1 cellular context compared by ENCODE assay signal in the genomic region with DNA sequence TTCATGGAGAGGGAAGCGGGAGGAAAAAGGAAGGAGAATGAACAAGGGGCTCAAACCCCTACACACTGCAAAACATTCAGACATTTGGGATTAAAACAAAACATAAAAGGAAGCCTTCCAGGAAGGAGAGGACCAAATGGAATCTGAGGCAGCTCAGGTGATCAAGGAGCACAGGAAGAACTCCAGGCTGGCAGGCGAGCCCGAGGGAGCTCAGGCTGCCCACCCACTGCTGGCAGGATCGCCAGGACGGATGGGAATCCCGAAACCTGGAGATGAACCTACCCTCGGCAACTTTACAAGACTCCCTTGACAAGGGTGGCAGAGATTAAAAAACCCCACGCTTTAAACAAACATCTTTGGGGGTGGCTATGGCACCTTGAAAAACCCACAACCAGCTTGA.
TF ChIP-seq lines count a peak whose summit lies in the region.

No MANE protein-coding gene starts in this region.

TF ChIP-seq in HepG2, 621 proteins besides CTCF, POLR2A, EP300 and RAD21:
- TF ChIP-seq, protein P1, sequence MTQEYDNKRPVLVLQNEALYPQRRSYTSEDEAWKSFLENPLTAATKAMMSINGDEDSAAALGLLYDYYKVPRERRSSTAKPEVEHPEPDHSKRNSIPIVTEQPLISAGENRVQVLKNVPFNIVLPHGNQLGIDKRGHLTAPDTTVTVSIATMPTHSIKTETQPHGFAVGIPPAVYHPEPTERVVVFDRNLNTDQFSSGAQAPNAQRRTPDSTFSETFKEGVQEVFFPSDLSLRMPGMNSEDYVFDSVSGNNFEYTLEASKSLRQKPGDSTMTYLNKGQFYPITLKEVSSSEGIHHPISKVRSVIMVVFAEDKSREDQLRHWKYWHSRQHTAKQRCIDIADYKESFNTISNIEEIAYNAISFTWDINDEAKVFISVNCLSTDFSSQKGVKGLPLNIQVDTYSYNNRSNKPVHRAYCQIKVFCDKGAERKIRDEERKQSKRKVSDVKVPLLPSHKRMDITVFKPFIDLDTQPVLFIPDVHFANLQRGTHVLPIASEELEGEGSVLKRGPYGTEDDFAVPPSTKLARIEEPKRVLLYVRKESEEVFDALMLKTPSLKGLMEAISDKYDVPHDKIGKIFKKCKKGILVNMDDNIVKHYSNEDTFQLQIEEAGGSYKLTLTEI (CRISPR knock-in tag; conservative IDR thresholded peaks at IDR 0.05): no peak
- TF ChIP-seq ZNF619 (CRISPR knock-in tag; IDR thresholded peaks at IDR 0.05) (no peak), TCF7 (IDR thresholded peaks at IDR 0.05; ENCODE audit: low read depth) (no peak), ELF3 (CRISPR knock-in tag; IDR thresholded peaks at IDR 0.05) (no peak), REXO4 (CRISPR knock-in tag; IDR thresholded peaks at IDR 0.05; ENCODE audit: borderline replicate concordance) (no peak), KMT2B (CRISPR knock-in tag; IDR thresholded peaks at IDR 0.05) (no peak), HIVEP1 (CRISPR knock-in tag; IDR thresholded peaks at IDR 0.05) (no peak), BRCA1 (CRISPR knock-in tag; IDR thresholded peaks at IDR 0.05) (no peak), HOXD1 (CRISPR knock-in tag; IDR thresholded peaks at IDR 0.05) (no peak), ZNF30 (CRISPR knock-in tag; IDR thresholded peaks at IDR 0.05) (no peak), ASH2L (IDR thresholded peaks at IDR 0.05; ENCODE audit: insufficient read length, low read depth, low read length) (no peak)
- TF ChIP-seq, protein P2, sequence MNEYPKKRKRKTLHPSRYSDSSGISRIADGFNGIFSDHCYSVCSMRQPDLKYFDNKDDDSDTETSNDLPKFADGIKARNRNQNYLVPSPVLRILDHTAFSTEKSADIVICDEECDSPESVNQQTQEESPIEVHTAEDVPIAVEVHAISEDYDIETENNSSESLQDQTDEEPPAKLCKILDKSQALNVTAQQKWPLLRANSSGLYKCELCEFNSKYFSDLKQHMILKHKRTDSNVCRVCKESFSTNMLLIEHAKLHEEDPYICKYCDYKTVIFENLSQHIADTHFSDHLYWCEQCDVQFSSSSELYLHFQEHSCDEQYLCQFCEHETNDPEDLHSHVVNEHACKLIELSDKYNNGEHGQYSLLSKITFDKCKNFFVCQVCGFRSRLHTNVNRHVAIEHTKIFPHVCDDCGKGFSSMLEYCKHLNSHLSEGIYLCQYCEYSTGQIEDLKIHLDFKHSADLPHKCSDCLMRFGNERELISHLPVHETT (CRISPR knock-in tag; conservative IDR thresholded peaks at IDR 0.05): no peak
- TF ChIP-seq, protein P3, sequence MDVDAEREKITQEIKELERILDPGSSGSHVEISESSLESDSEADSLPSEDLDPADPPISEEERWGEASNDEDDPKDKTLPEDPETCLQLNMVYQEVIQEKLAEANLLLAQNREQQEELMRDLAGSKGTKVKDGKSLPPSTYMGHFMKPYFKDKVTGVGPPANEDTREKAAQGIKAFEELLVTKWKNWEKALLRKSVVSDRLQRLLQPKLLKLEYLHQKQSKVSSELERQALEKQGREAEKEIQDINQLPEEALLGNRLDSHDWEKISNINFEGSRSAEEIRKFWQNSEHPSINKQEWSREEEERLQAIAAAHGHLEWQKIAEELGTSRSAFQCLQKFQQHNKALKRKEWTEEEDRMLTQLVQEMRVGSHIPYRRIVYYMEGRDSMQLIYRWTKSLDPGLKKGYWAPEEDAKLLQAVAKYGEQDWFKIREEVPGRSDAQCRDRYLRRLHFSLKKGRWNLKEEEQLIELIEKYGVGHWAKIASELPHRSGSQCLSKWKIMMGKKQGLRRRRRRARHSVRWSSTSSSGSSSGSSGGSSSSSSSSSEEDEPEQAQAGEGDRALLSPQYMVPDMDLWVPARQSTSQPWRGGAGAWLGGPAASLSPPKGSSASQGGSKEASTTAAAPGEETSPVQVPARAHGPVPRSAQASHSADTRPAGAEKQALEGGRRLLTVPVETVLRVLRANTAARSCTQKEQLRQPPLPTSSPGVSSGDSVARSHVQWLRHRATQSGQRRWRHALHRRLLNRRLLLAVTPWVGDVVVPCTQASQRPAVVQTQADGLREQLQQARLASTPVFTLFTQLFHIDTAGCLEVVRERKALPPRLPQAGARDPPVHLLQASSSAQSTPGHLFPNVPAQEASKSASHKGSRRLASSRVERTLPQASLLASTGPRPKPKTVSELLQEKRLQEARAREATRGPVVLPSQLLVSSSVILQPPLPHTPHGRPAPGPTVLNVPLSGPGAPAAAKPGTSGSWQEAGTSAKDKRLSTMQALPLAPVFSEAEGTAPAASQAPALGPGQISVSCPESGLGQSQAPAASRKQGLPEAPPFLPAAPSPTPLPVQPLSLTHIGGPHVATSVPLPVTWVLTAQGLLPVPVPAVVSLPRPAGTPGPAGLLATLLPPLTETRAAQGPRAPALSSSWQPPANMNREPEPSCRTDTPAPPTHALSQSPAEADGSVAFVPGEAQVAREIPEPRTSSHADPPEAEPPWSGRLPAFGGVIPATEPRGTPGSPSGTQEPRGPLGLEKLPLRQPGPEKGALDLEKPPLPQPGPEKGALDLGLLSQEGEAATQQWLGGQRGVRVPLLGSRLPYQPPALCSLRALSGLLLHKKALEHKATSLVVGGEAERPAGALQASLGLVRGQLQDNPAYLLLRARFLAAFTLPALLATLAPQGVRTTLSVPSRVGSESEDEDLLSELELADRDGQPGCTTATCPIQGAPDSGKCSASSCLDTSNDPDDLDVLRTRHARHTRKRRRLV (CRISPR knock-in tag; IDR thresholded peaks at IDR 0.05): no peak
